ENCODE assay signal across 15 cellular contexts in genomic region chr16:26382607-26383006, GRCh38.
DNase-seq lines count a peak whose midpoint lies in the region; FAIRE-seq and TF ChIP-seq lines count a peak whose summit lies in the region.
"Had no signal": no experiment of that assay in that cellular context is flagged by ENCODE, and none has a peak within 500 bp of the region (broad histone marks: within the 10 kb centered on the region; RNA-seq: fewer than 3 reads in every experiment).

No MANE protein-coding gene starts in this region.

- no peak overlapping the region for H3K27ac ChIP-seq in brain microvascular endothelial cell
- H3K27ac ChIP-seq: 22Rv1 had no signal

- no peak for TF ChIP-seq CTCF in brain microvascular endothelial cell (IDR thresholded peaks at IDR 0.05; ENCODE audit: low read depth, low read length, missing control alignments)

- FAIRE-seq in frontal cortex (lab: Jason Lieb, UNC), result no peak
- FAIRE-seq: GM12891, GM19239 had no signal

- in situ Hi-C loops in brain microvascular endothelial cell (cut with HindIII; ENCODE audit: low pct_ligation_motif_present, low sequenced_read_pairs), result no loop called here

- no peaks in the 10 kb centered on the region for H3K27me3 ChIP-seq in brain microvascular endothelial cell (replicated peaks)

- no peak overlapping the region for H3K4me3 ChIP-seq in brain microvascular endothelial cell (ENCODE audit: low read depth, low read length)

- no peaks in the 10 kb centered on the region for H3K36me3 ChIP-seq in brain microvascular endothelial cell (replicated peaks)

- peak; percentile 11 for DNase-seq in NCI-H1436 (lab: John Stamatoyannopoulos, UW)
- no peak for DNase-seq in NCI-H1436 treated with DMSO at 0.1 percent for 48 hours (lab: John Stamatoyannopoulos, UW)
- DNase-seq in NCI-H1092 (lab: John Stamatoyannopoulos, UW), result peak; percentile 18
- peak; percentile 90 for DNase-seq in NCI-H2029 treated with DMSO at 0.1 percent for 48 hours (lab: John Stamatoyannopoulos, UW)
- DNase-seq in cerebellar cortex (ENCODE audit: low spot score), result peak; percentile 74
- no peak for DNase-seq in brain microvascular endothelial cell
- DNase-seq in frontal cortex (ENCODE audit: low spot score in 2 of 2), result no peak
- DNase-seq in foreskin melanocyte, result no peak
- DNase-seq: Caco-2; CD8-positive, alpha-beta T cell; HCEC 1CT; HFFc6 had no signal

Comparison
In these comparisons a context has a peak if more than half of its experiments do, and no peak if none do; other contexts are left out.
1. DNase-seq: peak in NCI-H1436 (single experiment), NCI-H1092 (single experiment), NCI-H2029 treated with DMSO at 0.1 percent for 48 hours (single experiment) and cerebellar cortex (single experiment); none in NCI-H1436 treated with DMSO at 0.1 percent for 48 hours (single experiment), brain microvascular endothelial cell (single experiment), frontal cortex (0 of 2) and foreskin melanocyte (single experiment).